ENCODE assay signal across 18 cellular contexts in the genomic region with DNA sequence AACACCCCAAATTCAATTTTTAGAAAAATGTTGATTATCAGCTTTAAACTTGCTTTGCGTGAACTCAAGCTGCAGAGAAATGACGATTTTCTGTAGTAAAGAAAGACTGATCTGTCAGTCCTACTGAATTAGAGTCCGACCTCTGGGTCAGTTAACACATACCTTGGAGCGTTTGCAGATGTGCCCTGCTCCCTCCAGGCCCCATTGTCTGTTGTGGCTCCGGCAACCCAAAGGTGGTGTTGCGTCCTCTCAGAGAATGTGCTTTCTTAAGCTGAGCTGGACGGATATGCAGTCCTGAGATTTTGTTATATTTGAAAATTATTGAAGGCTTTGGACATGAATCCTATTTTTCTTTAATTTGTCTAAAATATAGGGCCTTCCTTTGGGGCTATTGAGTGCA. TPM values are rescaled to one million over a fixed set of nuclear protein-coding genes. Genes with fewer than 3 reads are reported as not detected.
DNase-seq lines count a peak whose midpoint lies in the region; ATAC-seq and TF ChIP-seq lines count a peak whose summit lies in the region.
"Had no signal": no experiment of that assay in that cellular context is flagged by ENCODE, and none has a peak within 500 bp of the region (broad histone marks: within the 10 kb centered on the region; RNA-seq: fewer than 3 reads in every experiment).

No MANE protein-coding gene starts in this region.

- peaks cover 65% of the 10 kb centered on the region for H3K36me3 ChIP-seq in OCI-LY3 (replicated peaks; ENCODE audit: low read depth, low read length)
- H3K36me3 ChIP-seq in trophoblast cell (ENCODE audit: control insufficient read depth in 1 of 2, insufficient read depth in 2 of 2, low read length in 2 of 2): peaks cover 0 to 2% of the 10 kb centered on the region in 2 experiments
- H3K36me3 ChIP-seq in heart right ventricle: peaks cover 0 to 47% (median 0%) of the 10 kb centered on the region in 9 donors

- intact Hi-C loops in heart right ventricle (cut with DNase I): loop anchor here in 1 of 10 donors (5.0 kb wide), 1 partner anchor 62 kb away; no protein-coding TSS in a partner anchor

- no peak overlapping the region for H3K23ac ChIP-seq in trophoblast cell (ENCODE audit: low read length)

- peaks cover 45% of the 10 kb centered on the region for H3K4me1 Mint-ChIP-seq in activated CD4-positive, alpha-beta T cell treated with anti-CD3 and anti-CD28 coated beads, Interleukin-2, amount 10 ng/mL, durations not matched to agents 7 days and 5 days
- no peaks in the 10 kb centered on the region for H3K4me1 Mint-ChIP-seq in activated T-helper 17 cell treated with anti-CD3 and anti-CD28 coated beads, Interleukin-2, amount 50 U/mL, for 72 hours

- peak overlapping the region; percentile 59; the same call in 1 of the 2 replicates for H3K4me2 ChIP-seq in OCI-LY3 (ENCODE audit: low read length)
- peak overlapping the region; percentile 41 for H3K4me2 ChIP-seq in trophoblast cell (ENCODE audit: low read length)

- POLR2A ChIA-PET in activated CD4-positive, alpha-beta T cell treated with anti-CD3 and anti-CD28 coated beads, Interleukin-2, amount 10 ng/mL, durations not matched to agents 7 days and 5 days (lab: Charles Lee): no interaction called here

- peaks cover 4% of the 10 kb centered on the region for H3K79me1 ChIP-seq in trophoblast cell (ENCODE audit: low read length)

- H3K18ac ChIP-seq in trophoblast cell (ENCODE audit: low read length): no peak overlapping the region

- H3K27ac ChIP-seq in OCI-LY3 (ENCODE audit: low read length) (peak overlapping the region; percentile 83), trophoblast cell (ENCODE audit: low read depth, low read length) (peak overlapping the region; percentile 52), heart right ventricle (no peak overlapping the region)
- H3K27ac ChIP-seq: GM23248 had no signal

- no peaks in the 10 kb centered on the region for H3K27me3 ChIP-seq in OCI-LY3 (ENCODE audit: low read depth, low read length)
- no peaks in the 10 kb centered on the region for H3K27me3 ChIP-seq in trophoblast cell (ENCODE audit: insufficient read depth, low read length)
- H3K27me3 ChIP-seq in heart right ventricle: no peaks in the 10 kb centered on the region

- peak overlapping the region; percentile 43; the same call in 1 of the 2 replicates for H3K9ac ChIP-seq in OCI-LY3 (ENCODE audit: low read length)
- H3K9ac ChIP-seq in trophoblast cell (ENCODE audit: low read length): no peak overlapping the region
- H3K9ac ChIP-seq: GM23248 had no signal

- peak overlapping the region; percentile 60 for H4K91ac ChIP-seq in trophoblast cell (ENCODE audit: low read depth, low read length)

- H2BK5ac ChIP-seq in trophoblast cell (ENCODE audit: low read depth, low read length, poor library complexity): peak overlapping the region; percentile 37

- H3K27ac Mint-ChIP-seq in activated CD4-positive, alpha-beta T cell treated with anti-CD3 and anti-CD28 coated beads, Interleukin-2, amount 10 ng/mL, durations not matched to agents 7 days and 5 days: peak overlapping the region; percentile 81
- H3K27ac Mint-ChIP-seq in activated T-helper 17 cell treated with anti-CD3 and anti-CD28 coated beads, Interleukin-2, amount 50 U/mL, for 72 hours: peak overlapping the region; percentile 12

- no peak overlapping the region for H3K4ac ChIP-seq in trophoblast cell (ENCODE audit: low read depth, low read length)

- H3K79me2 ChIP-seq in OCI-LY3 (ENCODE audit: low read length) (peaks cover 26% of the 10 kb centered on the region), trophoblast cell (ENCODE audit: control insufficient read depth, insufficient read depth, low read length, poor library complexity) (peaks cover 2% of the 10 kb centered on the region)

- H4K20me1 ChIP-seq in OCI-LY3 (ENCODE audit: insufficient read depth, low read length): no peaks in the 10 kb centered on the region

- H2AFZ ChIP-seq in OCI-LY3 (ENCODE audit: low read depth, low read length) (no peak overlapping the region), trophoblast cell (ENCODE audit: insufficient read depth, low read length, poor library complexity) (no peak overlapping the region)
- H2AFZ ChIP-seq: GM23248 had no signal

- H2AK5ac ChIP-seq in trophoblast cell (ENCODE audit: low read length): no peak overlapping the region

- H3K4me1 ChIP-seq in OCI-LY3 (ENCODE audit: low read length): peaks cover 56% of the 10 kb centered on the region
- H3K4me1 ChIP-seq in trophoblast cell (ENCODE audit: control insufficient read depth in 1 of 2, insufficient read depth in 2 of 2, low read length in 2 of 2): peaks cover 14 to 18% of the 10 kb centered on the region in 2 experiments
- peaks cover 0 to 5% (median 0%) of the 10 kb centered on the region in 9 donors for H3K4me1 ChIP-seq in heart right ventricle
- H3K4me1 ChIP-seq: Caco-2 had no signal

- H3K4me3 Mint-ChIP-seq in activated CD4-positive, alpha-beta T cell treated with anti-CD3 and anti-CD28 coated beads, Interleukin-2, amount 10 ng/mL, durations not matched to agents 7 days and 5 days: no peak overlapping the region
- H3K4me3 Mint-ChIP-seq in activated T-helper 17 cell treated with anti-CD3 and anti-CD28 coated beads, Interleukin-2, amount 50 U/mL, for 72 hours: peak overlapping the region; percentile 3
- H3K4me3 Mint-ChIP-seq: CD4-positive, alpha-beta memory T cell had no signal

- no peak for TF ChIP-seq CTCF in OCI-LY3 (IDR thresholded peaks at IDR 0.05; ENCODE audit: low read depth, low read length)
- TF ChIP-seq CTCF in heart right ventricle (IDR thresholded peaks at IDR 0.05): no peak

- H2BK12ac ChIP-seq in trophoblast cell (ENCODE audit: low read length): no peak overlapping the region

- no peak for DNase-seq in activated CD4-positive, alpha-beta T cell treated with anti-CD3 and anti-CD28 coated beads, Interleukin-2, amount 10 ng/mL, durations not matched to agents 7 days and 5 days
- DNase-seq in activated CD4-positive, alpha-beta T cell treated with anti-CD3 and anti-CD28 coated beads, Interleukin-2, amount 50 U/mL, for 48 hours: no peak
- peak; percentile 75 to 80 for DNase-seq in trophoblast cell
- no peak for DNase-seq in heart right ventricle
- DNase-seq in NCI-H526 treated with DMSO at 0.1 percent for 48 hours (lab: John Stamatoyannopoulos, UW): no peak
- DNase-seq in COLO829 (ENCODE audit: low spot score): no peak
- DNase-seq: C1 segment of cervical spinal cord; Caco-2; CD4-positive, alpha-beta memory T cell; DMS153; GM23248; H7; HCEC 1CT had no signal

- H3K27me3 Mint-ChIP-seq in activated CD4-positive, alpha-beta T cell treated with anti-CD3 and anti-CD28 coated beads, Interleukin-2, amount 10 ng/mL, durations not matched to agents 7 days and 5 days: no peaks in the 10 kb centered on the region
- peaks cover 3% of the 10 kb centered on the region for H3K27me3 Mint-ChIP-seq in activated T-helper 17 cell treated with anti-CD3 and anti-CD28 coated beads, Interleukin-2, amount 50 U/mL, for 72 hours
- H3K27me3 Mint-ChIP-seq: CD4-positive, alpha-beta memory T cell had no signal

- CTCF ChIA-PET in activated CD4-positive, alpha-beta T cell treated with anti-CD3 and anti-CD28 coated beads, Interleukin-2, amount 10 ng/mL, durations not matched to agents 7 days and 5 days (lab: Charles Lee): interaction anchor here (0.6 to 1.8 kb wide), 4 partner anchors 16 to 249 kb away, joined by 3 read pairs; no protein-coding TSS in a partner anchor

- H3K9me3 Mint-ChIP-seq in activated CD4-positive, alpha-beta T cell treated with anti-CD3 and anti-CD28 coated beads, Interleukin-2, amount 10 ng/mL, durations not matched to agents 7 days and 5 days: no peaks in the 10 kb centered on the region
- H3K9me3 Mint-ChIP-seq in activated T-helper 17 cell treated with anti-CD3 and anti-CD28 coated beads, Interleukin-2, amount 50 U/mL, for 72 hours: no peaks in the 10 kb centered on the region

- H3K36me3 Mint-ChIP-seq in activated CD4-positive, alpha-beta T cell treated with anti-CD3 and anti-CD28 coated beads, Interleukin-2, amount 10 ng/mL, durations not matched to agents 7 days and 5 days (ENCODE audit: low read depth): peaks cover 69% of the 10 kb centered on the region
- no peaks in the 10 kb centered on the region for H3K36me3 Mint-ChIP-seq in activated T-helper 17 cell treated with anti-CD3 and anti-CD28 coated beads, Interleukin-2, amount 50 U/mL, for 72 hours (ENCODE audit: low read depth)

- no CpG with 5 or more reads among the region's 7 CpGs for WGBS in trophoblast cell (ENCODE audit: extremely low coverage, insufficient coverage, insufficient read length)
- 90 to 94% methylated on average over 7 of the region's 7 CpGs for WGBS in heart right ventricle, 2 donors

- no peak overlapping the region for H4K8ac ChIP-seq in trophoblast cell (ENCODE audit: low read depth, low read length)

- H3K9me3 ChIP-seq in OCI-LY3 (ENCODE audit: insufficient read depth, low read length) (no peaks in the 10 kb centered on the region), trophoblast cell (ENCODE audit: insufficient read depth, low read depth, low read length) (no peaks in the 10 kb centered on the region), heart right ventricle (no peaks in the 10 kb centered on the region)
- H3K9me3 ChIP-seq: Caco-2 had no signal

- no peak overlapping the region for H3K14ac ChIP-seq in trophoblast cell (ENCODE audit: low read length)

- no peak overlapping the region for H4K12ac ChIP-seq in trophoblast cell (ENCODE audit: low read depth, low read length)

- H3K4me3 ChIP-seq in OCI-LY3 (ENCODE audit: low read length) (no peak overlapping the region), trophoblast cell (ENCODE audit: low read depth, low read length) (no peak overlapping the region), heart right ventricle (no peak overlapping the region)
- H3K4me3 ChIP-seq: GM23248 had no signal

- H2BK120ac ChIP-seq in trophoblast cell (ENCODE audit: insufficient read depth, low read length, poor library complexity): peak overlapping the region; percentile 52

- no peak for ATAC-seq in activated T-helper 17 cell treated with anti-CD3 and anti-CD28 coated beads, Interleukin-2, amount 50 U/mL, for 72 hours (replicated peaks)
- ATAC-seq in heart right ventricle: no peak

RNA-seq across cellular contexts. Expression of a gene that starts 31.5 kb away (rescaled TPM):
- 1 to 10 TPM; 2.0 TPM for total RNA-seq in activated CD4-positive, alpha-beta T cell treated with anti-CD3 and anti-CD28 coated beads, Interleukin-2, amount 10 ng/mL, durations not matched to agents 7 days and 5 days
- 1 to 10 TPM; 2.3 to 4.3 TPM for total RNA-seq in activated T-helper 17 cell treated with anti-CD3 and anti-CD28 coated beads, Interleukin-2, amount 50 U/mL, for 72 hours
- 0.11 and 0.14 TPM in 2 replicates for polyA plus RNA-seq in trophoblast cell (2013)
- 100 to 1,000 TPM; 124 to 407 (median 234) TPM for total RNA-seq in heart right ventricle
- polyA plus RNA-seq in heart right ventricle: 100 to 1,000 TPM; 111 to 184 TPM
- total RNA-seq: A172, A673, GM23248 had no signal
- polyA plus RNA-seq: BJ, GM23248 had no signal

Comparison
In these comparisons a context has a peak if more than half of its experiments do, and no peak if none do; other contexts are left out.
1. DNase-seq: peak in trophoblast cell (2 of 2); none in activated CD4-positive, alpha-beta T cell treated with anti-CD3 and anti-CD28 coated beads, Interleukin-2, amount 10 ng/mL, durations not matched to agents 7 days and 5 days (single experiment), activated CD4-positive, alpha-beta T cell treated with anti-CD3 and anti-CD28 coated beads, Interleukin-2, amount 50 U/mL, for 48 hours (0 of 2), heart right ventricle (0 of 2), NCI-H526 treated with DMSO at 0.1 percent for 48 hours (single experiment) and COLO829 (single experiment).
2. H3K27ac ChIP-seq: peak in OCI-LY3 (single experiment) and trophoblast cell (single experiment); none in heart right ventricle (0 of 10).
3. RNA of a gene that starts 31.5 kb away (total RNA-seq): 124 to 407 TPM in heart right ventricle; 2.3 to 4.3 TPM in activated T-helper 17 cell treated with anti-CD3 and anti-CD28 coated beads, Interleukin-2, amount 50 U/mL, for 72 hours and 2.0 TPM in activated CD4-positive, alpha-beta T cell treated with anti-CD3 and anti-CD28 coated beads, Interleukin-2, amount 10 ng/mL, durations not matched to agents 7 days and 5 days; every median in the first group is over 10 times any median in the second.